1 cellular context compared by ENCODE assay signal in genomic region chr6:621916-622315, GRCh38.
TF ChIP-seq lines count a peak whose summit lies in the region.

No MANE protein-coding gene starts in this region.

TF ChIP-seq in SK-N-SH treated with all-trans-retinoic acid at 6 μM for 48 hours, 23 proteins besides CTCF, POLR2A, EP300 and RAD21 (continued from another document):
- TF ChIP-seq TSHZ2 (CRISPR knock-in tag; IDR thresholded peaks at IDR 0.05) (no peak), TOX (CRISPR knock-in tag; IDR thresholded peaks at IDR 0.05; ENCODE audit: borderline replicate concordance) (no peak), ZNF565 (CRISPR knock-in tag; conservative IDR thresholded peaks at IDR 0.05; ENCODE audit: low read depth) (no peak)
- TF ChIP-seq, protein P1, sequence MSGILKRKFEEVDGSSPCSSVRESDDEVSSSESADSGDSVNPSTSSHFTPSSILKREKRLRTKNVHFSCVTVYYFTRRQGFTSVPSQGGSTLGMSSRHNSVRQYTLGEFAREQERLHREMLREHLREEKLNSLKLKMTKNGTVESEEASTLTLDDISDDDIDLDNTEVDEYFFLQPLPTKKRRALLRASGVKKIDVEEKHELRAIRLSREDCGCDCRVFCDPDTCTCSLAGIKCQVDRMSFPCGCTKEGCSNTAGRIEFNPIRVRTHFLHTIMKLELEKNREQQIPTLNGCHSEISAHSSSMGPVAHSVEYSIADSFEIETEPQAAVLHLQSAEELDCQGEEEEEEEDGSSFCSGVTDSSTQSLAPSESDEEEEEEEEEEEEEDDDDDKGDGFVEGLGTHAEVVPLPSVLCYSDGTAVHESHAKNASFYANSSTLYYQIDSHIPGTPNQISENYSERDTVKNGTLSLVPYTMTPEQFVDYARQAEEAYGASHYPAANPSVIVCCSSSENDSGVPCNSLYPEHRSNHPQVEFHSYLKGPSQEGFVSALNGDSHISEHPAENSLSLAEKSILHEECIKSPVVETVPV (CRISPR knock-in tag; IDR thresholded peaks at IDR 0.05), result no peak
- TF ChIP-seq, protein P2, sequence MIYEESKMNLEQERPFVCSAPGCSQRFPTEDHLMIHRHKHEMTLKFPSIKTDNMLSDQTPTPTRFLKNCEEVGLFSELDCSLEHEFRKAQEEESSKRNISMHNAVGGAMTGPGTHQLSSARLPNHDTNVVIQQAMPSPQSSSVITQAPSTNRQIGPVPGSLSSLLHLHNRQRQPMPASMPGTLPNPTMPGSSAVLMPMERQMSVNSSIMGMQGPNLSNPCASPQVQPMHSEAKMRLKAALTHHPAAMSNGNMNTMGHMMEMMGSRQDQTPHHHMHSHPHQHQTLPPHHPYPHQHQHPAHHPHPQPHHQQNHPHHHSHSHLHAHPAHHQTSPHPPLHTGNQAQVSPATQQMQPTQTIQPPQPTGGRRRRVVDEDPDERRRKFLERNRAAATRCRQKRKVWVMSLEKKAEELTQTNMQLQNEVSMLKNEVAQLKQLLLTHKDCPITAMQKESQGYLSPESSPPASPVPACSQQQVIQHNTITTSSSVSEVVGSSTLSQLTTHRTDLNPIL (CRISPR knock-in tag; IDR thresholded peaks at IDR 0.05; ENCODE audit: low read depth), result no peak
TF ChIP-seq in SK-N-SH treated with all-trans-retinoic acid at 6 μM for 48 hours: peak in this region for 0.
